In genomic region chr9:7209051-7209450, GRCh38 we compare ENCODE assay signal across 17 cellular contexts.
"Had no signal": no experiment of that assay in that cellular context is flagged by ENCODE, and none has a peak within 500 bp of the region (broad histone marks: within the 10 kb centered on the region; RNA-seq: fewer than 3 reads in every experiment).

No MANE protein-coding gene starts in this region.

- H3K4me1 Mint-ChIP-seq: activated CD4-positive, alpha-beta T cell treated with anti-CD3 and anti-CD28 coated beads for 36 hours; naive B cell had no signal

- H3K4me3 Mint-ChIP-seq: activated CD4-positive, alpha-beta T cell treated with anti-CD3 and anti-CD28 coated beads for 36 hours; activated naive CD8-positive, alpha-beta T cell; memory B cell; naive B cell had no signal

- H3K36me3 Mint-ChIP-seq: activated naive CD8-positive, alpha-beta T cell; naive B cell had no signal

- H3K9ac ChIP-seq: parathyroid adenoma had no signal

- H3K27ac Mint-ChIP-seq: activated CD4-positive, alpha-beta T cell treated with anti-CD3 and anti-CD28 coated beads for 36 hours; activated naive CD8-positive, alpha-beta T cell; memory B cell; naive B cell had no signal

- H3K27me3 ChIP-seq: body of pancreas, gastrocnemius medialis, thyroid gland had no signal

- ATAC-seq: activated CD4-positive, alpha-beta T cell treated with anti-CD3 and anti-CD28 coated beads for 36 hours; body of pancreas; gastrocnemius medialis; heart right ventricle; left lung had no signal

- H3K9me3 ChIP-seq: body of pancreas, gastrocnemius medialis, heart right ventricle, left lung, thyroid gland had no signal

- DNase-seq: activated CD4-positive, alpha-beta T cell treated with anti-CD3 and anti-CD28 coated beads for 36 hours; activated CD4-positive, alpha-beta T cell treated with anti-CD3 and anti-CD28 coated beads, Interleukin-2, amount 50 U/mL, for 48 hours; body of pancreas; erythroblast; gastrocnemius medialis; heart right ventricle; left lung; naive B cell; retina; stimulated activated CD8-positive, alpha-beta memory T cell treated with anti-CD3 and anti-CD28 coated beads, Interleukin-4, amount 100 ng/mL, for 48 hours; stimulated activated naive CD4-positive, alpha-beta T cell; thyroid gland; WERI-Rb-1 had no signal

- H3K4me1 ChIP-seq: body of pancreas, gastrocnemius medialis, heart right ventricle, left lung, parathyroid adenoma had no signal

- H3K36me3 ChIP-seq: gastrocnemius medialis, heart right ventricle, left lung, thyroid gland, WERI-Rb-1 had no signal

- H3K27ac ChIP-seq: body of pancreas, coronary artery, gastrocnemius medialis, heart right ventricle, left lung, parathyroid adenoma, thyroid gland, WERI-Rb-1 had no signal

- H3K9me3 Mint-ChIP-seq: memory B cell, naive B cell had no signal

- H3K4me3 ChIP-seq: body of pancreas, coronary artery, gastrocnemius medialis, heart right ventricle, thyroid gland had no signal

- H3K27me3 Mint-ChIP-seq: activated CD4-positive, alpha-beta T cell treated with anti-CD3 and anti-CD28 coated beads for 36 hours; activated naive CD8-positive, alpha-beta T cell had no signal
